Comparison of ENCODE assay signal across 12 cellular contexts in the genomic region with DNA sequence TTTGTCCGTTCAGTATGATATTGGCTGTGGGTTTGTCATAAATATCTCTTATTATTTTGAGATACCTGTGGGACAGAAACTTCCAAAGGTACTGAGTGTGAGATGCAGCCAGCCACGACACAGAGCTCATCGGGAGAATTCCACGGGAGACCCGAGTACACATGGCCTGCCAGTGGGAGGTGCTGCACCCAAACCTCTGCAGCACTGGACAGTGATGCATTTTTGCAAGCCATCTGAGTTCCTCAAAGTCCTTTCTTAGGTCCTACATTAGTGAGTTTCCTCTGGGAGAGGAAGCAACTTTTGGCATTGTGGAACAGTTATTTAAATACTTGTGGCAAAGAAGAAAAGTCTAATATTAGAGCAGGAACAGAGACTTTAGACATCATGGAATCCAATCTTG.
DNase-seq lines count a peak whose midpoint lies in the region; ATAC-seq and TF ChIP-seq lines count a peak whose summit lies in the region.
"Had no signal": no experiment of that assay in that cellular context is flagged by ENCODE, and none has a peak within 500 bp of the region (broad histone marks: within the 10 kb centered on the region; RNA-seq: fewer than 3 reads in every experiment).

No MANE protein-coding gene starts in this region.

- WGBS in hepatocyte (ENCODE audit: low lambda C conversion rate, missing lambda C conversion rate): 94% methylated on average over 5 of the region's 5 CpGs
- 82 to 94% (median 90%) methylated on average over 5 of the region's 5 CpGs for WGBS in ovary, 3 donors

- TF ChIP-seq EP300 in ovary (IDR thresholded peaks at IDR 0.05): no peak

- H3K4me1 ChIP-seq in OCI-LY7 (ENCODE audit: insufficient read depth, low read length, poor library complexity, severe bottlenecking) (peaks cover 75% of the 10 kb centered on the region), tibial artery (peaks cover 0 to 65% (median 34%) of the 10 kb centered on the region in 4 donors), hepatocyte (ENCODE audit: insufficient read depth) (peaks cover 22% of the 10 kb centered on the region), ovary (ENCODE audit: insufficient read depth) (no peaks in the 10 kb centered on the region)

- H3K27ac Mint-ChIP-seq in activated naive CD4-positive, alpha-beta T cell treated with anti-CD3 and anti-CD28 coated beads, Interleukin-2, amount 50 U/mL, for 24 hours: peak overlapping the region; percentile 35

- peaks cover 48% of the 10 kb centered on the region; the same call in 1 of the 2 replicates for H3K79me2 ChIP-seq in OCI-LY7 (ENCODE audit: insufficient read depth, low read depth, low read length)
- peaks cover 68% of the 10 kb centered on the region for H3K79me2 ChIP-seq in hepatocyte

- peak in 1 of 2 donors; percentile 66 for ATAC-seq in left cardiac atrium

- H3K9me2 ChIP-seq in OCI-LY7 (ENCODE audit: insufficient read depth, low read length): no peaks in the 10 kb centered on the region
- H3K9me2 ChIP-seq in hepatocyte (replicated peaks; ENCODE audit: insufficient read depth): no peaks in the 10 kb centered on the region

- peaks cover 6% of the 10 kb centered on the region; the same call in 1 of the 2 replicates for H3K9me3 ChIP-seq in OCI-LY7 (ENCODE audit: low read length)
- no peaks in the 10 kb centered on the region for H3K9me3 ChIP-seq in tibial artery
- no peaks in the 10 kb centered on the region for H3K9me3 ChIP-seq in hepatocyte (ENCODE audit: low read depth)
- H3K9me3 ChIP-seq in ovary: no peaks in the 10 kb centered on the region
- H3K9me3 ChIP-seq: SJSA1, thyroid gland had no signal

- DNase-seq in activated naive CD4-positive, alpha-beta T cell treated with anti-CD3 and anti-CD28 coated beads, Interleukin-2, amount 50 U/mL, for 16 hours: no peak
- DNase-seq in OCI-LY7 (ENCODE audit: low spot score): no peak
- DNase-seq in left cardiac atrium: peak; percentile 28
- DNase-seq in tibial artery: no peak
- DNase-seq in hepatocyte (ENCODE audit: low spot score): no peak
- DNase-seq in stimulated activated CD4-positive, alpha-beta T cell treated with anti-CD3 and anti-CD28 coated beads, Interleukin-2, amount 100 ng/mL, for 24 hours: no peak
- no peak for DNase-seq in ovary
- DNase-seq: activated CD8-positive, alpha-beta memory T cell treated with anti-CD3 and anti-CD28 coated beads for 24 hours; NCI-H2171 treated with DMSO at 0.1 percent for 48 hours; thyroid gland had no signal

- no peak overlapping the region for H3K4me3 Mint-ChIP-seq in activated naive CD4-positive, alpha-beta T cell treated with anti-CD3 and anti-CD28 coated beads, Interleukin-2, amount 50 U/mL, for 24 hours

- H3K4me2 ChIP-seq in OCI-LY7 (ENCODE audit: low read length) (no peak overlapping the region), hepatocyte (no peak overlapping the region)

- H3K36me3 Mint-ChIP-seq in activated naive CD4-positive, alpha-beta T cell treated with anti-CD3 and anti-CD28 coated beads, Interleukin-2, amount 50 U/mL, for 24 hours: peaks cover 20% of the 10 kb centered on the region

- no peak overlapping the region for H3K4me3 ChIP-seq in OCI-LY7 (ENCODE audit: low read depth, low read length, poor library complexity, severe bottlenecking)
- no peak overlapping the region for H3K4me3 ChIP-seq in tibial artery
- H3K4me3 ChIP-seq in hepatocyte: no peak overlapping the region
- H3K4me3 ChIP-seq in ovary: no peak overlapping the region
- H3K4me3 ChIP-seq: SJSA1, thyroid gland had no signal

- CTCF ChIA-PET in OCI-LY7 (lab: Charles Lee; ENCODE audit: unreplicated experiment): no interaction called here

- no peaks in the 10 kb centered on the region for H3K27me3 Mint-ChIP-seq in activated naive CD4-positive, alpha-beta T cell treated with anti-CD3 and anti-CD28 coated beads, Interleukin-2, amount 50 U/mL, for 24 hours

- H4K20me1 ChIP-seq in OCI-LY7 (ENCODE audit: insufficient read depth, low read length) (no peaks in the 10 kb centered on the region), hepatocyte (ENCODE audit: insufficient read depth, poor library complexity, severe bottlenecking) (no peaks in the 10 kb centered on the region)

- TF ChIP-seq CTCF in OCI-LY7 (conservative IDR thresholded peaks at IDR 0.05; ENCODE audit: low read length) (peak; percentile 58), tibial artery (IDR thresholded peaks at IDR 0.05) (peak; percentile 24), hepatocyte (IDR thresholded peaks at IDR 0.05; ENCODE audit: poor library complexity) (no peak), ovary (IDR thresholded peaks at IDR 0.05) (no peak)

- no TSS peak for BruUV-seq in OCI-LY7 (replicated peaks; lab: Mats Ljungman, UMichigan)

- no peak overlapping the region for H3K27ac ChIP-seq in OCI-LY7 (ENCODE audit: low read depth, low read length, poor library complexity, severe bottlenecking)
- peak overlapping the region in 1 of 2 donors; percentile 0 for H3K27ac ChIP-seq in tibial artery
- H3K27ac ChIP-seq in hepatocyte: no peak overlapping the region
- no peak overlapping the region for H3K27ac ChIP-seq in ovary
- H3K27ac ChIP-seq: SJSA1, thyroid gland had no signal

- H3K36me3 ChIP-seq in OCI-LY7 (ENCODE audit: insufficient read depth, low read length) (peaks cover 17% of the 10 kb centered on the region), tibial artery (no peaks in the 10 kb centered on the region), hepatocyte (replicated peaks; ENCODE audit: insufficient read depth, low read depth) (no peaks in the 10 kb centered on the region), ovary (no peaks in the 10 kb centered on the region)
- H3K36me3 ChIP-seq: thyroid gland had no signal

- peaks cover 64% of the 10 kb centered on the region for H3K4me1 Mint-ChIP-seq in activated naive CD4-positive, alpha-beta T cell treated with anti-CD3 and anti-CD28 coated beads, Interleukin-2, amount 50 U/mL, for 24 hours

- intact Hi-C loops in OCI-LY7 (cut with micrococcal nuclease; ENCODE audit: unreplicated experiment) (loop anchor here (10.0 kb wide), 1 partner anchor 476 kb away; no protein-coding TSS in a partner anchor), left cardiac atrium (cut with DNase I) (no loop called here), tibial artery (cut with DNase I; ENCODE audit: low total_unique reads) (no loop called here), ovary (cut with DNase I) (no loop called here)

- POLR2A ChIA-PET in OCI-LY7 (lab: Charles Lee): interaction anchor here (2.0 kb wide), 1 partner anchor 16 kb away, joined by 5 read pairs; no protein-coding TSS in a partner anchor

- TF ChIP-seq POLR2A in ovary (IDR thresholded peaks at IDR 0.05): no peak

- H3K27me3 ChIP-seq in tibial artery: no peaks in the 10 kb centered on the region
- no peaks in the 10 kb centered on the region for H3K27me3 ChIP-seq in hepatocyte
- no peaks in the 10 kb centered on the region for H3K27me3 ChIP-seq in ovary
- H3K27me3 ChIP-seq: SJSA1, thyroid gland had no signal

- H3K9me3 Mint-ChIP-seq in activated naive CD4-positive, alpha-beta T cell treated with anti-CD3 and anti-CD28 coated beads, Interleukin-2, amount 50 U/mL, for 24 hours: no peaks in the 10 kb centered on the region

- H2AFZ ChIP-seq in OCI-LY7 (ENCODE audit: low read length) (no peak overlapping the region), hepatocyte (no peak overlapping the region)

Comparison
In these comparisons a context has a peak if more than half of its experiments do, and no peak if none do; other contexts are left out.
1. CTCF ChIP-seq: peak in OCI-LY7 (single experiment) and tibial artery (2 of 2); none in hepatocyte (single experiment) and ovary (0 of 3).